3 cellular contexts compared by ENCODE assay signal in genomic region chr1:101356013-101356412, GRCh38.
A peak's percentile ranks its signal among the peaks of the same experiment; 100 is the strongest.
TF ChIP-seq lines count a peak whose summit lies in the region.

No MANE protein-coding gene starts in this region.

TF ChIP-seq in A549, 52 proteins besides CTCF, POLR2A, EP300 and RAD21:
- TF ChIP-seq SMC3 (IDR thresholded peaks at IDR 0.05) (no peak), MAFK (IDR thresholded peaks at IDR 0.05; ENCODE audit: partially characterized antibody) (peak; percentile 67)

TF ChIP-seq in IMR-90, 13 proteins besides CTCF, POLR2A, EP300 and RAD21:
- TF ChIP-seq MAZ (IDR thresholded peaks at IDR 0.05; ENCODE audit: borderline replicate concordance, low read depth, low read length) (no peak), RCOR1 (IDR thresholded peaks at IDR 0.05; ENCODE audit: insufficient replicate concordance, low read length) (no peak), MAFK (IDR thresholded peaks at IDR 0.05; ENCODE audit: low read depth, low read length) (peak; percentile 89)

TF ChIP-seq in H1, 55 proteins besides CTCF, POLR2A, EP300 and RAD21:
- TF ChIP-seq NRF1 (IDR thresholded peaks at IDR 0.05; ENCODE audit: low read depth, low read length), result no peak
- TF ChIP-seq TCF12 (IDR thresholded peaks at IDR 0.05; ENCODE audit: low read depth, low read length), result no peak
- no peak for TF ChIP-seq BCL11A (IDR thresholded peaks at IDR 0.05; ENCODE audit: low read depth in 2 of 2, low read length in 2 of 2)
- no peak for TF ChIP-seq E2F6 (IDR thresholded peaks at IDR 0.05)
- no peak for TF ChIP-seq POLR2AphosphoS5 (IDR thresholded peaks at IDR 0.05; ENCODE audit: low read depth, low read length)
- no peak for TF ChIP-seq CTBP2 (IDR thresholded peaks at IDR 0.05; ENCODE audit: borderline replicate concordance, insufficient read depth, insufficient read length, low read length)
- TF ChIP-seq MAFK (IDR thresholded peaks at IDR 0.05; ENCODE audit: low read depth, low read length), result peak; percentile 8; the same call in 1 of the 2 replicates
- TF ChIP-seq RXRA (IDR thresholded peaks at IDR 0.05; ENCODE audit: insufficient read depth, low read depth, low read length), result no peak
